In genomic region chr12:132083731-132084641, GRCh38 we compare ENCODE assay signal across 8 cellular contexts.
DNase-seq lines count a peak whose midpoint lies in the region; ATAC-seq and TF ChIP-seq lines count a peak whose summit lies in the region.

No MANE protein-coding gene starts in this region.

- WGBS in liver, result 2% methylated on average over 91 of the region's 91 CpGs

- H3K27me3 ChIP-seq in liver (ENCODE audit: control insufficient read depth in 4 of 4, insufficient read depth in 4 of 4, low read length in 3 of 4), result no peaks in the 10 kb centered on the region

- DNase-seq in CD1c-positive myeloid dendritic cell (ENCODE audit: extremely low spot score) (peak; percentile 96), NCI-H748 (lab: John Stamatoyannopoulos, UW; ENCODE audit: unreplicated experiment) (peak; percentile 96), dermis microvascular lymphatic vessel endothelial cell (ENCODE audit: low read depth in 2 of 2) (peak; percentile 80 to 92)
- DNase-seq in activated CD4-positive, alpha-beta T cell treated with anti-CD3 and anti-CD28 coated beads, Interleukin-2, amount 50 U/mL, for 24 hours (ENCODE audit: low read depth in 1 of 2, low spot score in 1 of 2), result peak; percentile 75 to 81
- peak; percentile 85 to 87 for DNase-seq in stimulated activated CD4-positive, alpha-beta T cell treated with anti-CD3 and anti-CD28 coated beads, Interleukin-2, amount 100 ng/mL, for 48 hours

- no peak for TF ChIP-seq RAD21 in liver (IDR thresholded peaks at IDR 0.05)

- peak overlapping the region in 1 of 2 donors; percentile 59 for H3K9ac ChIP-seq in liver (ENCODE audit: low read depth in 1 of 2, low read length in 2 of 2)

- H3K9me3 ChIP-seq in liver (ENCODE audit: control insufficient read depth in 4 of 4, low read length in 3 of 4), result no peaks in the 10 kb centered on the region

- H3K36me3 ChIP-seq in liver (ENCODE audit: control insufficient read depth in 4 of 4, insufficient read depth in 3 of 4, low read depth in 1 of 4, low read length in 3 of 4), result peaks cover 0 to 3% (median 2%) of the 10 kb centered on the region in 4 donors

- ATAC-seq in GM19397 (IDR thresholded peaks at IDR 0.05; ENCODE audit: unreplicated experiment), result peak; percentile 86
- peak; percentile 76 for ATAC-seq in HG03558 (IDR thresholded peaks at IDR 0.05; ENCODE audit: extremely low read depth, unreplicated experiment)

- TF ChIP-seq CTCF in liver (IDR thresholded peaks at IDR 0.05; ENCODE audit: low read depth, low read length, missing input control), result no peak

- peak overlapping the region; percentile 69 to 81 (median 75) for H3K4me3 ChIP-seq in liver (ENCODE audit: low read depth in 1 of 3, low read length in 3 of 3)

- peaks cover 0 to 13% (median 5%) of the 10 kb centered on the region in 4 donors for H3K4me1 ChIP-seq in liver (ENCODE audit: control insufficient read depth in 4 of 4, insufficient read depth in 4 of 4, low read length in 3 of 4)

- peak overlapping the region; percentile 57 to 94 for H3K27ac ChIP-seq in liver (ENCODE audit: low read depth in 1 of 2, low read length in 2 of 2)

TF ChIP-seq in liver, 16 proteins besides CTCF, POLR2A, EP300 and RAD21:
- TF ChIP-seq SP1 (IDR thresholded peaks at IDR 0.05) (peak; percentile 24), YY1 (IDR thresholded peaks at IDR 0.05) (no peak), MAX (IDR thresholded peaks at IDR 0.05) (peak; percentile 51), RXRA (IDR thresholded peaks at IDR 0.05) (peak in 1 of 2 donors; percentile 13), FOXA2 (IDR thresholded peaks at IDR 0.05) (no peak)

Comparison
In these comparisons a context has a peak if more than half of its experiments do, and no peak if none do; other contexts are left out.
1. Peak in every context shown above with its lines: DNase-seq, ATAC-seq, H3K4me3 ChIP-seq and H3K27ac ChIP-seq.